ENCODE assay signal across 15 cellular contexts in genomic region chr7:129072410-129073063, GRCh38. TPM values are rescaled to one million over a fixed set of nuclear protein-coding genes. Genes with fewer than 3 reads are reported as not detected.
A peak's percentile ranks its signal among the peaks of the same experiment; 100 is the strongest.
DNase-seq lines count a peak whose midpoint lies in the region; ATAC-seq and TF ChIP-seq lines count a peak whose summit lies in the region.
"Had no signal": no experiment of that assay in that cellular context is flagged by ENCODE, and none has a peak within 500 bp of the region (broad histone marks: within the 10 kb centered on the region; RNA-seq: fewer than 3 reads in every experiment).

No MANE protein-coding gene starts in this region.

- peak; percentile 42 for ATAC-seq in activated CD8-positive, alpha-beta T cell treated with anti-CD3 and anti-CD28 coated beads, Interleukin-2, amount 10 ng/mL, durations not matched to agents 7 days and 5 days
- peak; percentile 72 for ATAC-seq in stimulated activated effector memory CD8-positive, alpha-beta T cell treated with anti-CD3 and anti-CD28 coated beads, Interleukin-12 subunit alpha, Interleukin-12 subunit beta, amount 100 ng/mL, for 72 hours
- ATAC-seq in gastrocnemius medialis: no peak

- H3K27me3 ChIP-seq in MM.1S (replicated peaks; ENCODE audit: insufficient read depth, low read length) (no peaks in the 10 kb centered on the region), gastrocnemius medialis (peaks cover 0 to 3% (median 0%) of the 10 kb centered on the region in 3 donors)
- no peaks in the 10 kb centered on the region for H3K27me3 ChIP-seq in effector memory CD4-positive, alpha-beta T cell (replicated peaks; ENCODE audit: control insufficient read depth, insufficient read depth, low read length, poor library complexity, severe bottlenecking)
- H3K27me3 ChIP-seq: adrenal gland had no signal

- peak overlapping the region; percentile 5 for H3K27ac Mint-ChIP-seq in activated CD8-positive, alpha-beta T cell treated with anti-CD3 and anti-CD28 coated beads, Interleukin-2, amount 10 ng/mL, durations not matched to agents 7 days and 5 days
- peak overlapping the region; percentile 12 for H3K27ac Mint-ChIP-seq in stimulated activated effector memory CD8-positive, alpha-beta T cell treated with anti-CD3 and anti-CD28 coated beads, Interleukin-12 subunit alpha, Interleukin-12 subunit beta, amount 100 ng/mL, for 72 hours

- H3K4me1 ChIP-seq in MM.1S (ENCODE audit: low read length) (peaks cover 14% of the 10 kb centered on the region), gastrocnemius medialis (no peaks in the 10 kb centered on the region)
- no peaks in the 10 kb centered on the region for H3K4me1 ChIP-seq in effector memory CD4-positive, alpha-beta T cell (ENCODE audit: control insufficient read depth, insufficient read depth, low read length, poor library complexity, severe bottlenecking)
- H3K4me1 ChIP-seq: Caco-2 had no signal

- H3F3A ChIP-seq in MM.1S (ENCODE audit: insufficient read depth, low read length): 0 out of 2 replicates have a peak, but pooled peaks cover 6% of the 10 kb centered on the region

- H3K9ac ChIP-seq in MM.1S (ENCODE audit: low read length): no peak overlapping the region

- no peak for TF ChIP-seq POLR2A in gastrocnemius medialis (IDR thresholded peaks at IDR 0.05)

- POLR2A ChIA-PET in activated CD8-positive, alpha-beta T cell treated with anti-CD3 and anti-CD28 coated beads, Interleukin-2, amount 10 ng/mL, durations not matched to agents 7 days and 5 days (lab: Charles Lee): interaction anchor here (1.0 kb wide), 2 partner anchors 9 to 31 kb away, joined by 3 read pairs; no protein-coding TSS in a partner anchor

- H3K36me3 ChIP-seq in MM.1S (replicated peaks; ENCODE audit: insufficient read depth, low read length) (no peaks in the 10 kb centered on the region), gastrocnemius medialis (no peaks in the 10 kb centered on the region)
- no peaks in the 10 kb centered on the region for H3K36me3 ChIP-seq in effector memory CD4-positive, alpha-beta T cell (ENCODE audit: control insufficient read depth, insufficient read depth, low read length)
- H3K36me3 ChIP-seq: adrenal gland had no signal

- peaks cover 6% of the 10 kb centered on the region for H3K27me3 Mint-ChIP-seq in activated CD8-positive, alpha-beta T cell treated with anti-CD3 and anti-CD28 coated beads, Interleukin-2, amount 10 ng/mL, durations not matched to agents 7 days and 5 days (ENCODE audit: low read depth)

- H3K9me2 ChIP-seq in MM.1S (replicated peaks; ENCODE audit: insufficient read depth, low read length): no peaks in the 10 kb centered on the region

- TF ChIP-seq CTCF in MM.1S (IDR thresholded peaks at IDR 0.05; ENCODE audit: low read length): no peak
- no peak for TF ChIP-seq CTCF in gastrocnemius medialis (IDR thresholded peaks at IDR 0.05 in 4 of 5, conservative IDR thresholded peaks at IDR 0.05 in 1 of 5)

- H4K20me1 ChIP-seq in MM.1S (ENCODE audit: insufficient read depth, low read length): no peaks in the 10 kb centered on the region

- H3K9me3 ChIP-seq in MM.1S (replicated peaks; ENCODE audit: insufficient read depth, low read length): no peaks in the 10 kb centered on the region
- H3K9me3 ChIP-seq in effector memory CD4-positive, alpha-beta T cell (ENCODE audit: control insufficient read depth, low read length): no peaks in the 10 kb centered on the region
- no peaks in the 10 kb centered on the region for H3K9me3 ChIP-seq in gastrocnemius medialis
- H3K9me3 ChIP-seq: adrenal gland had no signal

- CTCF ChIA-PET in activated CD8-positive, alpha-beta T cell treated with anti-CD3 and anti-CD28 coated beads, Interleukin-2, amount 10 ng/mL, durations not matched to agents 7 days and 5 days (lab: Charles Lee): interaction anchor here (0.7 to 1.4 kb wide), 3 partner anchors 19 to 119 kb away, joined by 3 to 4 read pairs (median 3); no protein-coding TSS in a partner anchor

- in situ Hi-C loops in gastrocnemius medialis (cut with MboI; ENCODE audit: low sequenced_read_pairs in 4 of 4): no loop called here

- H3K79me2 ChIP-seq in MM.1S (ENCODE audit: low read length): no peaks in the 10 kb centered on the region

- peak overlapping the region; percentile 33 for H2AFZ ChIP-seq in MM.1S (ENCODE audit: low read length)

- no peaks in the 10 kb centered on the region for H3K9me3 Mint-ChIP-seq in activated CD8-positive, alpha-beta T cell treated with anti-CD3 and anti-CD28 coated beads, Interleukin-2, amount 10 ng/mL, durations not matched to agents 7 days and 5 days (ENCODE audit: insufficient read depth)
- no peaks in the 10 kb centered on the region for H3K9me3 Mint-ChIP-seq in stimulated activated effector memory CD8-positive, alpha-beta T cell treated with anti-CD3 and anti-CD28 coated beads, Interleukin-12 subunit alpha, Interleukin-12 subunit beta, amount 100 ng/mL, for 72 hours

- no peak overlapping the region for H3K4me3 Mint-ChIP-seq in activated CD8-positive, alpha-beta T cell treated with anti-CD3 and anti-CD28 coated beads, Interleukin-2, amount 10 ng/mL, durations not matched to agents 7 days and 5 days
- no peak overlapping the region for H3K4me3 Mint-ChIP-seq in stimulated activated effector memory CD8-positive, alpha-beta T cell treated with anti-CD3 and anti-CD28 coated beads, Interleukin-12 subunit alpha, Interleukin-12 subunit beta, amount 100 ng/mL, for 72 hours

- H3K4me1 Mint-ChIP-seq in activated CD8-positive, alpha-beta T cell treated with anti-CD3 and anti-CD28 coated beads, Interleukin-2, amount 10 ng/mL, durations not matched to agents 7 days and 5 days (ENCODE audit: low read depth): peaks cover 23% of the 10 kb centered on the region
- peaks cover 9% of the 10 kb centered on the region for H3K4me1 Mint-ChIP-seq in stimulated activated effector memory CD8-positive, alpha-beta T cell treated with anti-CD3 and anti-CD28 coated beads, Interleukin-12 subunit alpha, Interleukin-12 subunit beta, amount 100 ng/mL, for 72 hours

- intact Hi-C loops in gastrocnemius medialis (cut with DNase I; ENCODE audit: low total_unique reads): no loop called here

- H3K27ac ChIP-seq in MM.1S (ENCODE audit: low read length) (peak overlapping the region; percentile 20; the same call in 1 of the 2 replicates), gastrocnemius medialis (no peak overlapping the region)
- no peak overlapping the region for H3K27ac ChIP-seq in effector memory CD4-positive, alpha-beta T cell (ENCODE audit: insufficient read depth, low read length, poor library complexity, severe bottlenecking)
- H3K27ac ChIP-seq: 22Rv1, adrenal gland had no signal

- DNase-seq in NCI-H1694 treated with DMSO at 0.1 percent for 48 hours (lab: John Stamatoyannopoulos, UW) (peak; percentile 3), NCI-H1694 (lab: John Stamatoyannopoulos, UW) (no peak), MM.1S (peak; percentile 75), gastrocnemius medialis (no peak)
- no peak for DNase-seq in activated CD8-positive, alpha-beta T cell treated with anti-CD3 and anti-CD28 coated beads, Interleukin-2, amount 10 ng/mL, durations not matched to agents 7 days and 5 days
- no peak for DNase-seq in stimulated activated effector memory CD8-positive, alpha-beta T cell treated with anti-CD3 and anti-CD28 coated beads, Interleukin-12 subunit alpha, Interleukin-12 subunit beta, amount 100 ng/mL, for 72 hours (ENCODE audit: low spot score in 2 of 2)
- DNase-seq in effector memory CD4-positive, alpha-beta T cell: no peak
- DNase-seq in central memory CD4-positive, alpha-beta T cell: no peak
- DNase-seq: Caco-2, mammary epithelial cell, NCI-H345, nucleus accumbens had no signal

- H3K4me3 ChIP-seq in MM.1S (ENCODE audit: low read length) (no peak overlapping the region), gastrocnemius medialis (no peak overlapping the region)
- no peak overlapping the region for H3K4me3 ChIP-seq in effector memory CD4-positive, alpha-beta T cell (ENCODE audit: insufficient read depth, low read depth, low read length, poor library complexity, severe bottlenecking)
- H3K4me3 ChIP-seq: adrenal gland, smooth muscle cell had no signal

- peak overlapping the region; percentile 35 for H3K4me2 ChIP-seq in MM.1S (ENCODE audit: low read depth, low read length)
- H3K4me2 ChIP-seq: smooth muscle cell had no signal

- H3K36me3 Mint-ChIP-seq in activated CD8-positive, alpha-beta T cell treated with anti-CD3 and anti-CD28 coated beads, Interleukin-2, amount 10 ng/mL, durations not matched to agents 7 days and 5 days (ENCODE audit: low read depth): no peaks in the 10 kb centered on the region
- no peaks in the 10 kb centered on the region for H3K36me3 Mint-ChIP-seq in stimulated activated effector memory CD8-positive, alpha-beta T cell treated with anti-CD3 and anti-CD28 coated beads, Interleukin-12 subunit alpha, Interleukin-12 subunit beta, amount 100 ng/mL, for 72 hours

RNA-seq across cellular contexts. Expression of gene TNPO3, which starts 17.6 kb away (rescaled TPM):
- 10 to 100 TPM; 47.2 to 47.9 TPM for total RNA-seq in activated CD8-positive, alpha-beta T cell treated with anti-CD3 and anti-CD28 coated beads, Interleukin-2, amount 10 ng/mL, durations not matched to agents 7 days and 5 days
- total RNA-seq in gastrocnemius medialis: 10 to 100 TPM; 39.1 to 50.9 (median 50.5) TPM

Comparison
In these comparisons a context has a peak if more than half of its experiments do, and no peak if none do; other contexts are left out.
1. DNase-seq: peak in NCI-H1694 treated with DMSO at 0.1 percent for 48 hours (single experiment) and MM.1S (single experiment); none in NCI-H1694 (single experiment), activated CD8-positive, alpha-beta T cell treated with anti-CD3 and anti-CD28 coated beads, Interleukin-2, amount 10 ng/mL, durations not matched to agents 7 days and 5 days (single experiment), stimulated activated effector memory CD8-positive, alpha-beta T cell treated with anti-CD3 and anti-CD28 coated beads, Interleukin-12 subunit alpha, Interleukin-12 subunit beta, amount 100 ng/mL, for 72 hours (0 of 2), effector memory CD4-positive, alpha-beta T cell (0 of 3), gastrocnemius medialis (0 of 2) and central memory CD4-positive, alpha-beta T cell (single experiment).
2. ATAC-seq: peak in activated CD8-positive, alpha-beta T cell treated with anti-CD3 and anti-CD28 coated beads, Interleukin-2, amount 10 ng/mL, durations not matched to agents 7 days and 5 days (single experiment) and stimulated activated effector memory CD8-positive, alpha-beta T cell treated with anti-CD3 and anti-CD28 coated beads, Interleukin-12 subunit alpha, Interleukin-12 subunit beta, amount 100 ng/mL, for 72 hours (single experiment); none in gastrocnemius medialis (0 of 2).